8 cellular contexts compared by ENCODE assay signal in genomic region chr16:3283525-3284447, GRCh38. TPM values are rescaled to one million over a fixed set of nuclear protein-coding genes. Genes with fewer than 3 reads are reported as not detected.
DNase-seq lines count a peak whose midpoint lies in the region; ATAC-seq, FAIRE-seq and TF ChIP-seq lines count a peak whose summit lies in the region.

No MANE protein-coding gene starts in this region.

- intact Hi-C loops in K562 (cut with micrococcal nuclease) = loop anchor here (2.0 kb wide), 1 partner anchor 19 kb away; no protein-coding TSS in a partner anchor
- intact Hi-C loops in upper lobe of right lung (cut with DNase I) = no loop called here

- no peak for TF ChIP-seq EP300 in K562 (IDR thresholded peaks at IDR 0.05; ENCODE audit: low read length)

- DNase-seq in K562 (ENCODE audit: extremely low read depth in 1 of 4, low spot score in 3 of 4) = peak in 1 of 4 experiments; percentile 23
- DNase-seq in lung (ENCODE audit: low spot score) = peak; percentile 39
- DNase-seq in upper lobe of right lung = no peak
- no peak for DNase-seq in activated effector memory CD4-positive, alpha-beta T cell treated with Interleukin-2 at 50 U/mL for 16 hours
- no peak for DNase-seq in 8988T

- peak; percentile 52 for FAIRE-seq in K562 (lab: Jason Lieb, UNC)

- H3K9me1 ChIP-seq in K562 (ENCODE audit: control insufficient read depth, insufficient read depth, low read length) = no peaks in the 10 kb centered on the region

- POLR2A ChIA-PET in K562 (lab: Yijun Ruan, JAX) = interaction anchor here (0.6 to 3.1 kb wide), 19 partner anchors 8 to 442 kb away, joined by 3 to 15 read pairs (median 5); partner anchors contain the start of genes CLUAP1, TIGD7, ZNF174 and ZNF75A

- H3K36me3 ChIP-seq in BLaER1 treated with 17β-estradiol and CSF1 and Interleukin-3, amounts not matched to agents 10 nM and 100 nM = peaks cover 38 to 45% (median 43%) of the 10 kb centered on the region in 11 experiments
- H3K36me3 ChIP-seq in K562 (ENCODE audit: control insufficient read depth, insufficient read depth, low read length) = peaks cover 28% of the 10 kb centered on the region
- peaks cover 9 to 20% of the 10 kb centered on the region in 2 donors for H3K36me3 ChIP-seq in lung (ENCODE audit: control insufficient read depth in 2 of 2, insufficient read depth in 2 of 2, low read length in 2 of 2)
- H3K36me3 ChIP-seq in upper lobe of right lung = peaks cover 26% of the 10 kb centered on the region

- TF ChIP-seq CTCF in K562 (IDR thresholded peaks at IDR 0.05 in 2 of 3, conservative IDR thresholded peaks at IDR 0.05 in 1 of 3; ENCODE audit: insufficient read depth in 2 of 3, low read depth in 1 of 3, low read length in 3 of 3) = 0 out of 6 replicates have a peak, but pooled peaks of 1 of the 3 experiments have one; percentile 12
- TF ChIP-seq CTCF in lung (IDR thresholded peaks at IDR 0.05; ENCODE audit: control extremely low read depth, extremely low read depth) = no peak
- TF ChIP-seq CTCF in upper lobe of right lung (IDR thresholded peaks at IDR 0.05) = no peak

- H2AFZ ChIP-seq in K562 (ENCODE audit: low read depth, low read length) = peak overlapping the region; percentile 47

- H3K4me2 ChIP-seq in BLaER1 treated with 17β-estradiol and CSF1 and Interleukin-3, amounts not matched to agents 10 nM and 100 nM = peak overlapping the region; percentile 93 to 99 (median 97)
- H3K4me2 ChIP-seq in K562 (ENCODE audit: insufficient read depth, low read length) = peak overlapping the region; percentile 98

- CTCF ChIA-PET in K562 (lab: Yijun Ruan, JAX; ENCODE audit: low intra/inter-chr PET ratio) = no interaction called here

- TSS peak; percentile 58 for BruUV-seq in K562 (replicated peaks; lab: Mats Ljungman, UMichigan)

- peak; percentile 20 for ATAC-seq in HG03064 (IDR thresholded peaks at IDR 0.05; ENCODE audit: low read depth, unreplicated experiment)
- ATAC-seq in K562 = no peak; the same call in 1 of the 3 replicates
- no peak for ATAC-seq in lung (ENCODE audit: insufficient read depth, low FRiP score)
- ATAC-seq in upper lobe of right lung = no peak
- ATAC-seq in activated CD4-positive, CD25-positive, alpha-beta regulatory T cell treated with anti-CD3 and anti-CD28 coated beads, Interleukin-2, amount 50 U/mL, for 24 hours = no peak

- H3K4me1 ChIP-seq in BLaER1 treated with 17β-estradiol and CSF1 and Interleukin-3, amounts not matched to agents 10 nM and 100 nM = peaks cover 24 to 32% (median 28%) of the 10 kb centered on the region in 10 experiments
- H3K4me1 ChIP-seq in K562 (replicated peaks in 1 of 2; ENCODE audit: control insufficient read depth in 2 of 2, insufficient read depth in 2 of 2, low read length in 2 of 2) (peaks cover 8 to 22% of the 10 kb centered on the region in 2 experiments; a peak in 4 of 5 replicates), lung (ENCODE audit: control insufficient read depth in 2 of 2, insufficient read depth in 2 of 2, low read length in 2 of 2) (peaks cover 10 to 13% of the 10 kb centered on the region in 2 donors), upper lobe of right lung (peaks cover 14% of the 10 kb centered on the region)

- in situ Hi-C loops in K562 (cut with MboI) = no loop called here

- no peaks in the 10 kb centered on the region for H3K27me3 ChIP-seq in BLaER1 treated with 17β-estradiol and CSF1 and Interleukin-3, amounts not matched to agents 10 nM and 100 nM
- H3K27me3 ChIP-seq in K562 (ENCODE audit: control insufficient read depth in 2 of 2, insufficient read depth in 2 of 2, low read length in 2 of 2) (no peaks in the 10 kb centered on the region), lung (ENCODE audit: control insufficient read depth, insufficient read depth) (no peaks in the 10 kb centered on the region), upper lobe of right lung (no peaks in the 10 kb centered on the region)

- H3K79me2 ChIP-seq in K562 (ENCODE audit: control insufficient read depth, insufficient read depth, low read length) = peaks cover 32% of the 10 kb centered on the region

- no peak for TF ChIP-seq POLR2A in K562 (conservative IDR thresholded peaks at IDR 0.05)

- H3K27ac ChIP-seq in BLaER1 treated with 17β-estradiol and CSF1 and Interleukin-3, amounts not matched to agents 10 nM and 100 nM = peak overlapping the region; percentile 94 to 100 (median 98)
- H3K27ac ChIP-seq in K562 (ENCODE audit: extremely low read depth, low read depth, low read length) (peak overlapping the region; percentile 100), lung (ENCODE audit: low read depth in 1 of 2, low read length in 1 of 2) (peak overlapping the region; percentile 91 to 93), upper lobe of right lung (peak overlapping the region; percentile 100)

- peaks cover 0 to 39% (median 20%) of the 10 kb centered on the region in 11 experiments; a peak in 12 of 22 replicates for H4K20me1 ChIP-seq in BLaER1 treated with 17β-estradiol and CSF1 and Interleukin-3, amounts not matched to agents 10 nM and 100 nM
- no peaks in the 10 kb centered on the region for H4K20me1 ChIP-seq in K562 (replicated peaks; ENCODE audit: control insufficient read depth, insufficient read depth, low read length)

- under 1% methylated on average over 49 of the region's 57 CpGs for WGBS in K562 (ENCODE audit: insufficient coverage, low coverage, missing lambda C conversion rate)
- 5 to 6% methylated on average over 57 of the region's 57 CpGs for WGBS in lung, 2 donors

- H3K4me3 ChIP-seq in BLaER1 treated with 17β-estradiol and CSF1 and Interleukin-3, amounts not matched to agents 10 nM and 100 nM = peak overlapping the region; percentile 80 to 99 (median 96)
- H3K4me3 ChIP-seq in K562 (peak overlapping the region; percentile 93), lung (peak overlapping the region; percentile 62), upper lobe of right lung (peak overlapping the region; percentile 86)

- no peak for TF ChIP-seq RAD21 in K562 (CRISPR knock-in tag; conservative IDR thresholded peaks at IDR 0.05 in 1 of 2, IDR thresholded peaks at IDR 0.05 in 1 of 2)

- peak overlapping the region; percentile 91 to 99 (median 95) for H3K9ac ChIP-seq in BLaER1 treated with 17β-estradiol and CSF1 and Interleukin-3, amounts not matched to agents 10 nM and 100 nM
- peak overlapping the region; percentile 96 to 99 for H3K9ac ChIP-seq in K562 (ENCODE audit: insufficient read depth in 1 of 2, low read depth in 2 of 2, low read length in 2 of 2)

- H3K9me3 ChIP-seq in BLaER1 treated with 17β-estradiol and CSF1 and Interleukin-3, amounts not matched to agents 10 nM and 100 nM (replicated peaks in 1 of 11) = peaks cover 35 to 47% (median 43%) of the 10 kb centered on the region in 11 experiments
- H3K9me3 ChIP-seq in K562 (replicated peaks; ENCODE audit: control insufficient read depth, insufficient read depth, low read depth, low read length) (peaks cover 8% of the 10 kb centered on the region), lung (ENCODE audit: control insufficient read depth in 2 of 2, insufficient read depth in 1 of 2, low read length in 1 of 2) (peaks cover 0 to 16% of the 10 kb centered on the region in 2 donors), upper lobe of right lung (peaks cover 7% of the 10 kb centered on the region)

RNA-seq across cellular contexts. Expression of gene ZNF263, which starts 0.5 kb away (rescaled TPM):
- total RNA-seq in K562 (2011; cell fraction: chromatin; rRNA removed; ENCODE audit: low replicate concordance) = 33.7 and 52.6 TPM in 2 replicates
- 30.8 and 32.5 TPM in 2 replicates for total RNA-seq in K562 (2011; cell fraction: nucleolus; rRNA removed)
- total RNA-seq in K562 (2011; cell fraction: nucleoplasm; rRNA removed) = 28.2 and 28.9 TPM in 2 replicates
- 45.9 and 48.3 TPM in 2 replicates for total RNA-seq in K562 (2014; rRNA removed)
- total RNA-seq in K562 (2014; rRNA removed; fragmentation: Illumina TruSeq; extraction: Trizol) = 31.8 and 33.5 TPM in 2 replicates
- 36.2 and 36.8 TPM in 2 replicates for total RNA-seq in K562 (2015; rRNA removed; fragmentation: Illumina TruSeq; extraction: Trizol)
- total RNA-seq in K562 (2021) = 26.3 and 30.6 TPM in 2 replicates
- 8.6 and 11.0 TPM in 2 replicates for polyA plus RNA-seq in K562 (2011; rRNA removed)
- 8.6 and 14.4 TPM in 2 replicates for polyA plus RNA-seq in K562 (2011; cell fraction: cytosol; rRNA removed)
- 18.9 and 32.2 TPM in 2 replicates for polyA plus RNA-seq in K562 (2011; cell fraction: nucleus; rRNA removed)
- 26.0 and 30.5 TPM in 2 replicates for polyA plus RNA-seq in K562 (2012)
- polyA plus RNA-seq in K562 (2014; fragmentation: Illumina TruSeq; extraction: Trizol) = 34.1 and 35.5 TPM in 2 replicates
- 1 to 10 TPM; 4.6 to 4.8 TPM for polyA plus RNA-seq in K562 (2014; fragmentation: Nextera tagmentation; extraction: Ambion mirVana)
- 27.5 and 36.0 TPM in 2 replicates for polyA plus RNA-seq in K562 (2014; rRNA removed)
- 12.8 and 13.9 TPM in 2 replicates for polyA minus RNA-seq in K562 (2011; rRNA and poly(A)+ RNA removed)
- polyA minus RNA-seq in K562 (2011; cell fraction: cytosol; rRNA and poly(A)+ RNA removed) = 10.7 and 14.5 TPM in 2 replicates
- polyA minus RNA-seq in K562 (2011; cell fraction: nucleus; rRNA and poly(A)+ RNA removed) = 14.7 and 20.1 TPM in 2 replicates
- 10 to 100 TPM; 27.3 to 48.4 TPM for total RNA-seq in lung
- 10 to 100 TPM; 13.4 to 23.9 TPM for polyA plus RNA-seq in lung
- 27.6 TPM for total RNA-seq in upper lobe of right lung

RNA-seq across cellular contexts. Expression of gene TIGD7, which starts 21.4 kb away (rescaled TPM):
- total RNA-seq in K562 (2011; cell fraction: chromatin; rRNA removed; ENCODE audit: low replicate concordance) = 12.1 and 20.7 TPM in 2 replicates
- total RNA-seq in K562 (2011; cell fraction: nucleolus; rRNA removed) = 9.7 and 9.8 TPM in 2 replicates
- total RNA-seq in K562 (2011; cell fraction: nucleoplasm; rRNA removed) = 11.8 and 14.0 TPM in 2 replicates
- total RNA-seq in K562 (2014; rRNA removed) (4.9 and 5.8 TPM in 2 replicates), K562 (2014; rRNA removed; fragmentation: Illumina TruSeq; extraction: Trizol) (9.1 and 13.0 TPM in 2 replicates), K562 (2015; rRNA removed; fragmentation: Illumina TruSeq; extraction: Trizol) (5.4 and 6.7 TPM in 2 replicates), K562 (2021) (5.2 and 6.2 TPM in 2 replicates), lung (10 to 100 TPM in 1 of 2 donors, 1 to 10 TPM in 1; 4.7 to 11.5 TPM), upper lobe of right lung (6.9 TPM)
- polyA plus RNA-seq in K562 (2011; rRNA removed) (8.7 and 10.7 TPM in 2 replicates), K562 (2014; fragmentation: Illumina TruSeq; extraction: Trizol) (9.0 and 9.4 TPM in 2 replicates), K562 (2014; fragmentation: Nextera tagmentation; extraction: Ambion mirVana) (1 to 10 TPM in 1 of 2 experiments, under 1 TPM in 1; 0.84 to 2.0 TPM), K562 (2014; rRNA removed) (8.0 and 8.9 TPM in 2 replicates), lung (1 to 10 TPM; 2.9 to 3.1 TPM)
- 2.7 and 5.2 TPM in 2 replicates for polyA plus RNA-seq in K562 (2011; cell fraction: cytosol; rRNA removed)
- polyA plus RNA-seq in K562 (2011; cell fraction: nucleus; rRNA removed) = 7.1 and 7.7 TPM in 2 replicates
- polyA plus RNA-seq in K562 (2012) = 3.7 and 5.0 TPM in 2 replicates
- 9.3 and 9.5 TPM in 2 replicates for polyA minus RNA-seq in K562 (2011; rRNA and poly(A)+ RNA removed)
- 2.8 and 4.1 TPM in 2 replicates for polyA minus RNA-seq in K562 (2011; cell fraction: cytosol; rRNA and poly(A)+ RNA removed)
- 4.6 and 6.7 TPM in 2 replicates for polyA minus RNA-seq in K562 (2011; cell fraction: nucleus; rRNA and poly(A)+ RNA removed)

RNA-seq across cellular contexts. Expression of gene ZNF75A, which starts 21.5 kb away (rescaled TPM):
- 36.3 and 66.8 TPM in 2 replicates for total RNA-seq in K562 (2011; cell fraction: chromatin; rRNA removed; ENCODE audit: low replicate concordance)
- total RNA-seq in K562 (2011; cell fraction: nucleolus; rRNA removed) = 23.4 and 28.7 TPM in 2 replicates
- 36.6 and 52.4 TPM in 2 replicates for total RNA-seq in K562 (2011; cell fraction: nucleoplasm; rRNA removed)
- 14.0 and 15.8 TPM in 2 replicates for total RNA-seq in K562 (2014; rRNA removed)
- 23.2 and 26.2 TPM in 2 replicates for total RNA-seq in K562 (2014; rRNA removed; fragmentation: Illumina TruSeq; extraction: Trizol)
- 15.8 and 17.1 TPM in 2 replicates for total RNA-seq in K562 (2015; rRNA removed; fragmentation: Illumina TruSeq; extraction: Trizol)
- 13.9 and 14.2 TPM in 2 replicates for total RNA-seq in K562 (2021)
- polyA plus RNA-seq in K562 (2011; rRNA removed) = 13.9 and 20.8 TPM in 2 replicates
- 4.4 and 5.7 TPM in 2 replicates for polyA plus RNA-seq in K562 (2011; cell fraction: cytosol; rRNA removed)
- 14.2 and 18.7 TPM in 2 replicates for polyA plus RNA-seq in K562 (2011; cell fraction: nucleus; rRNA removed)
- polyA plus RNA-seq in K562 (2012) = 10.5 and 12.1 TPM in 2 replicates
- 21.2 and 24.5 TPM in 2 replicates for polyA plus RNA-seq in K562 (2014; fragmentation: Illumina TruSeq; extraction: Trizol)
- 10 to 100 TPM in 1 of 2 experiments, 1 to 10 TPM in 1; 7.2 to 10.1 TPM for polyA plus RNA-seq in K562 (2014; fragmentation: Nextera tagmentation; extraction: Ambion mirVana)
- polyA plus RNA-seq in K562 (2014; rRNA removed) = 15.8 and 18.6 TPM in 2 replicates
- polyA minus RNA-seq in K562 (2011; rRNA and poly(A)+ RNA removed) = 16.0 and 17.9 TPM in 2 replicates
- 5.2 and 6.5 TPM in 2 replicates for polyA minus RNA-seq in K562 (2011; cell fraction: cytosol; rRNA and poly(A)+ RNA removed)
- 10.2 and 12.6 TPM in 2 replicates for polyA minus RNA-seq in K562 (2011; cell fraction: nucleus; rRNA and poly(A)+ RNA removed)
- 10 to 100 TPM; 23.8 to 35.1 TPM for total RNA-seq in lung
- polyA plus RNA-seq in lung = 10 to 100 TPM; 11.3 to 19.0 TPM
- 26.1 TPM for total RNA-seq in upper lobe of right lung

RNA-seq across cellular contexts. Expression of gene MEFV, which starts 27.4 kb away (rescaled TPM):
- total RNA-seq in K562 (2011; cell fraction: chromatin; rRNA removed; ENCODE audit: low replicate concordance) = not detected in 2 replicates
- not detected in 2 replicates for total RNA-seq in K562 (2011; cell fraction: nucleolus; rRNA removed)
- not detected in 2 replicates for total RNA-seq in K562 (2011; cell fraction: nucleoplasm; rRNA removed)
- total RNA-seq in K562 (2014; rRNA removed) = 0.14 TPM in 1 of 2 replicates, not detected in the other
- total RNA-seq in K562 (2014; rRNA removed; fragmentation: Illumina TruSeq; extraction: Trizol) = not detected in 2 replicates
- total RNA-seq in K562 (2015; rRNA removed; fragmentation: Illumina TruSeq; extraction: Trizol) = not detected in 2 replicates
- total RNA-seq in K562 (2021) = not detected in 2 replicates
- not detected in 2 replicates for polyA plus RNA-seq in K562 (2011; rRNA removed)
- not detected in 2 replicates for polyA plus RNA-seq in K562 (2011; cell fraction: cytosol; rRNA removed)
- polyA plus RNA-seq in K562 (2011; cell fraction: nucleus; rRNA removed) = not detected in 2 replicates
- polyA plus RNA-seq in K562 (2012) = 0.06 and 0.07 TPM in 2 replicates
- not detected in 2 replicates for polyA plus RNA-seq in K562 (2014; fragmentation: Illumina TruSeq; extraction: Trizol)
- not detected for polyA plus RNA-seq in K562 (2014; fragmentation: Nextera tagmentation; extraction: Ambion mirVana)
- polyA plus RNA-seq in K562 (2014; rRNA removed) = not detected in 2 replicates
- polyA minus RNA-seq in K562 (2011; rRNA and poly(A)+ RNA removed) = not detected in 2 replicates
- not detected in 2 replicates for polyA minus RNA-seq in K562 (2011; cell fraction: cytosol; rRNA and poly(A)+ RNA removed)
- polyA minus RNA-seq in K562 (2011; cell fraction: nucleus; rRNA and poly(A)+ RNA removed) = not detected in 2 replicates
- total RNA-seq in lung = 10 to 100 TPM in 1 of 2 donors, 1 to 10 TPM in 1; 4.8 to 11.3 TPM
- polyA plus RNA-seq in lung = 10 to 100 TPM in 1 of 2 donors, 1 to 10 TPM in 1; 1.3 to 21.7 TPM
- 8.3 TPM for total RNA-seq in upper lobe of right lung

RNA-seq across cellular contexts. Expression of gene ZNF200, which starts 48.8 kb away (rescaled TPM):
- 21.1 and 31.6 TPM in 2 replicates for total RNA-seq in K562 (2011; cell fraction: chromatin; rRNA removed; ENCODE audit: low replicate concordance)
- total RNA-seq in K562 (2011; cell fraction: nucleolus; rRNA removed) = 11.8 and 12.5 TPM in 2 replicates
- total RNA-seq in K562 (2011; cell fraction: nucleoplasm; rRNA removed) = 19.4 and 23.4 TPM in 2 replicates
- 11.2 and 11.8 TPM in 2 replicates for total RNA-seq in K562 (2014; rRNA removed)
- total RNA-seq in K562 (2014; rRNA removed; fragmentation: Illumina TruSeq; extraction: Trizol) = 11.6 and 15.1 TPM in 2 replicates
- total RNA-seq in K562 (2015; rRNA removed; fragmentation: Illumina TruSeq; extraction: Trizol) = 12.1 and 14.5 TPM in 2 replicates
- 9.6 and 11.5 TPM in 2 replicates for total RNA-seq in K562 (2021)
- 5.3 and 6.0 TPM in 2 replicates for polyA plus RNA-seq in K562 (2011; rRNA removed)
- 2.3 and 3.2 TPM in 2 replicates for polyA plus RNA-seq in K562 (2011; cell fraction: cytosol; rRNA removed)
- polyA plus RNA-seq in K562 (2011; cell fraction: nucleus; rRNA removed) = 10.2 and 11.2 TPM in 2 replicates
- 7.0 and 8.5 TPM in 2 replicates for polyA plus RNA-seq in K562 (2012)
- 9.2 and 11.0 TPM in 2 replicates for polyA plus RNA-seq in K562 (2014; fragmentation: Illumina TruSeq; extraction: Trizol)
- polyA plus RNA-seq in K562 (2014; fragmentation: Nextera tagmentation; extraction: Ambion mirVana) = 1 to 10 TPM; 4.8 to 6.6 TPM
- 8.4 and 9.8 TPM in 2 replicates for polyA plus RNA-seq in K562 (2014; rRNA removed)
- polyA minus RNA-seq in K562 (2011; rRNA and poly(A)+ RNA removed) = 9.5 and 11.7 TPM in 2 replicates
- 4.2 and 5.6 TPM in 2 replicates for polyA minus RNA-seq in K562 (2011; cell fraction: cytosol; rRNA and poly(A)+ RNA removed)
- 7.8 and 11.9 TPM in 2 replicates for polyA minus RNA-seq in K562 (2011; cell fraction: nucleus; rRNA and poly(A)+ RNA removed)
- 1 to 10 TPM; 6.5 to 7.8 TPM for total RNA-seq in lung
- 1 to 10 TPM; 4.3 to 6.4 TPM for polyA plus RNA-seq in lung
- 7.4 TPM for total RNA-seq in upper lobe of right lung
